20 cellular contexts compared by ENCODE assay signal in genomic region chr20:32832664-32833063, GRCh38. TPM values are rescaled to one million over a fixed set of nuclear protein-coding genes. Genes with fewer than 3 reads are reported as not detected.
A peak's percentile ranks its signal among the peaks of the same experiment; 100 is the strongest.
DNase-seq lines count a peak whose midpoint lies in the region; ATAC-seq and TF ChIP-seq lines count a peak whose summit lies in the region.
"Had no signal": no experiment of that assay in that cellular context is flagged by ENCODE, and none has a peak within 500 bp of the region (broad histone marks: within the 10 kb centered on the region; RNA-seq: fewer than 3 reads in every experiment).

No MANE protein-coding gene starts in this region.

- peaks cover 86% of the 10 kb centered on the region for H3K36me3 ChIP-seq in endodermal cell (ENCODE audit: control insufficient read depth, insufficient read depth, low read length)
- peaks cover 6 to 55% (median 40%) of the 10 kb centered on the region in 4 donors for H3K36me3 ChIP-seq in esophagus muscularis mucosa
- H3K36me3 ChIP-seq in SJCRH30: peaks cover 83% of the 10 kb centered on the region

- H3K9me3 ChIP-seq in endodermal cell (ENCODE audit: control insufficient read depth, low read length) (peaks cover 6% of the 10 kb centered on the region), esophagus muscularis mucosa (no peaks in the 10 kb centered on the region), SJCRH30 (replicated peaks) (no peaks in the 10 kb centered on the region)
- H3K9me3 ChIP-seq: neutrophil, SJSA1, tibial nerve had no signal

- peak overlapping the region; percentile 50 to 77 for H3K4me3 Mint-ChIP-seq in activated T-cell treated with anti-CD3 and anti-CD28 coated beads, Interleukin-2, amount 50 U/mL, for 72 hours
- no peak overlapping the region for H3K4me3 Mint-ChIP-seq in activated CD4-positive, alpha-beta memory T cell treated with anti-CD3 and anti-CD28 coated beads for 36 hours
- H3K4me3 Mint-ChIP-seq in endodermal cell: no peak overlapping the region
- peak overlapping the region; percentile 8 for H3K4me3 Mint-ChIP-seq in stimulated activated effector memory CD8-positive, alpha-beta T cell treated with anti-CD3 and anti-CD28 coated beads, Interleukin-12 subunit alpha, Interleukin-12 subunit beta, amount 100 ng/mL, for 72 hours

- peak in 1 of 2 donors; percentile 22 for DNase-seq in activated T-cell treated with anti-CD3 and anti-CD28 coated beads, Interleukin-2, amount 50 U/mL, for 72 hours
- DNase-seq in activated T-cell treated with anti-CD3 and anti-CD28 coated beads, Interleukin-2, amount 50 U/mL, for 48 hours: no peak
- peak; percentile 48 for DNase-seq in activated CD4-positive, alpha-beta memory T cell treated with anti-CD3 and anti-CD28 coated beads for 36 hours
- DNase-seq in endodermal cell (no peak), esophagus muscularis mucosa (ENCODE audit: extremely low spot score) (no peak), SJCRH30 (no peak), NCI-H187 (lab: John Stamatoyannopoulos, UW) (no peak)
- no peak for DNase-seq in stimulated activated effector memory CD8-positive, alpha-beta T cell treated with anti-CD3 and anti-CD28 coated beads, Interleukin-12 subunit alpha, Interleukin-12 subunit beta, amount 100 ng/mL, for 72 hours (ENCODE audit: low spot score in 2 of 2)
- DNase-seq: activated CD4-positive, alpha-beta T cell treated with anti-CD3 and anti-CD28 coated beads for 48 hours; DND-41; foreskin fibroblast; hypothalamus; kidney; NCI-H1436 treated with DMSO at 0.1 percent for 48 hours; NCI-H226; PC-9; T1000 had no signal

- H3K4me1 ChIP-seq in endodermal cell (ENCODE audit: control insufficient read depth, insufficient read depth, low read length): no peaks in the 10 kb centered on the region
- H3K4me1 ChIP-seq in esophagus muscularis mucosa: peaks cover 19 to 45% (median 38%) of the 10 kb centered on the region in 4 donors
- peaks cover 8% of the 10 kb centered on the region for H3K4me1 ChIP-seq in SJCRH30
- H3K4me1 ChIP-seq: SJSA1 had no signal

- no peaks in the 10 kb centered on the region for H3K27me3 ChIP-seq in endodermal cell (ENCODE audit: control insufficient read depth, insufficient read depth, low read length, poor library complexity, severe bottlenecking)
- no peaks in the 10 kb centered on the region for H3K27me3 ChIP-seq in esophagus muscularis mucosa
- no peaks in the 10 kb centered on the region for H3K27me3 ChIP-seq in SJCRH30
- H3K27me3 ChIP-seq: neutrophil, SJSA1, tibial nerve had no signal

- peak overlapping the region; percentile 92 for H3K27ac Mint-ChIP-seq in activated T-cell treated with anti-CD3 and anti-CD28 coated beads, Interleukin-2, amount 50 U/mL, for 72 hours
- peak overlapping the region; percentile 56 for H3K27ac Mint-ChIP-seq in activated CD4-positive, alpha-beta memory T cell treated with anti-CD3 and anti-CD28 coated beads for 36 hours
- peak overlapping the region; percentile 93 for H3K27ac Mint-ChIP-seq in endodermal cell
- H3K27ac Mint-ChIP-seq in stimulated activated effector memory CD8-positive, alpha-beta T cell treated with anti-CD3 and anti-CD28 coated beads, Interleukin-12 subunit alpha, Interleukin-12 subunit beta, amount 100 ng/mL, for 72 hours: peak overlapping the region; percentile 60

- no peak overlapping the region for H3K9ac ChIP-seq in endodermal cell (ENCODE audit: extremely low read depth, low read length, poor library complexity, severe bottlenecking)

- WGBS in endodermal cell (ENCODE audit: insufficient coverage in 1 of 2, insufficient read length in 1 of 2), 2 experiments: 91 to 94% methylated on average over 6 to 10 of the region's 11 CpGs
- WGBS in esophagus muscularis mucosa: 73% methylated on average over 11 of the region's 11 CpGs

- no peak overlapping the region for H3K4me3 ChIP-seq in endodermal cell (ENCODE audit: low read length)
- H3K4me3 ChIP-seq in esophagus muscularis mucosa: no peak overlapping the region
- no peak overlapping the region for H3K4me3 ChIP-seq in SJCRH30
- H3K4me3 ChIP-seq: PC-9, SJSA1, tibial nerve had no signal

- peak; percentile 29 to 32 for ATAC-seq in activated T-cell treated with anti-CD3 and anti-CD28 coated beads, Interleukin-2, amount 50 U/mL, for 72 hours (replicated peaks in 1 of 2)
- peak; percentile 34 for ATAC-seq in stimulated activated effector memory CD8-positive, alpha-beta T cell treated with anti-CD3 and anti-CD28 coated beads, Interleukin-12 subunit alpha, Interleukin-12 subunit beta, amount 100 ng/mL, for 72 hours

- peaks cover 4 to 33% of the 10 kb centered on the region in 2 donors for H3K36me3 Mint-ChIP-seq in activated T-cell treated with anti-CD3 and anti-CD28 coated beads, Interleukin-2, amount 50 U/mL, for 72 hours (ENCODE audit: insufficient read depth in 2 of 2)
- H3K36me3 Mint-ChIP-seq in activated CD4-positive, alpha-beta memory T cell treated with anti-CD3 and anti-CD28 coated beads for 36 hours: peaks cover 42% of the 10 kb centered on the region
- H3K36me3 Mint-ChIP-seq in endodermal cell (ENCODE audit: low read depth): peaks cover 89% of the 10 kb centered on the region
- peaks cover 98% of the 10 kb centered on the region for H3K36me3 Mint-ChIP-seq in stimulated activated effector memory CD8-positive, alpha-beta T cell treated with anti-CD3 and anti-CD28 coated beads, Interleukin-12 subunit alpha, Interleukin-12 subunit beta, amount 100 ng/mL, for 72 hours

- H3K27me3 Mint-ChIP-seq in activated T-cell treated with anti-CD3 and anti-CD28 coated beads, Interleukin-2, amount 50 U/mL, for 72 hours (ENCODE audit: low read depth): no peaks in the 10 kb centered on the region
- H3K27me3 Mint-ChIP-seq in activated CD4-positive, alpha-beta memory T cell treated with anti-CD3 and anti-CD28 coated beads for 36 hours: no peaks in the 10 kb centered on the region
- H3K27me3 Mint-ChIP-seq in endodermal cell (ENCODE audit: insufficient read depth): no peaks in the 10 kb centered on the region

- no peak for TF ChIP-seq POLR2A in esophagus muscularis mucosa (IDR thresholded peaks at IDR 0.05; ENCODE audit: low read depth)

- POLR2A ChIA-PET in activated CD4-positive, alpha-beta memory T cell treated with anti-CD3 and anti-CD28 coated beads for 36 hours (lab: Charles Lee): interaction anchor here (0.5 kb wide), 1 partner anchor 20 kb away, joined by 3 read pairs; no protein-coding TSS in a partner anchor

- CTCF ChIA-PET in activated CD4-positive, alpha-beta memory T cell treated with anti-CD3 and anti-CD28 coated beads for 36 hours (lab: Charles Lee): no interaction called here

- TF ChIP-seq EP300 in esophagus muscularis mucosa (IDR thresholded peaks at IDR 0.05): no peak

- H3K4me1 Mint-ChIP-seq in activated T-cell treated with anti-CD3 and anti-CD28 coated beads, Interleukin-2, amount 50 U/mL, for 72 hours (ENCODE audit: low read depth): peaks cover 70% of the 10 kb centered on the region
- H3K4me1 Mint-ChIP-seq in activated CD4-positive, alpha-beta memory T cell treated with anti-CD3 and anti-CD28 coated beads for 36 hours (ENCODE audit: low read depth): peaks cover 53% of the 10 kb centered on the region
- peaks cover 10% of the 10 kb centered on the region for H3K4me1 Mint-ChIP-seq in endodermal cell
- H3K4me1 Mint-ChIP-seq in stimulated activated effector memory CD8-positive, alpha-beta T cell treated with anti-CD3 and anti-CD28 coated beads, Interleukin-12 subunit alpha, Interleukin-12 subunit beta, amount 100 ng/mL, for 72 hours: peaks cover 36% of the 10 kb centered on the region

- TF ChIP-seq CTCF in endodermal cell (conservative IDR thresholded peaks at IDR 0.05) (no peak), esophagus muscularis mucosa (IDR thresholded peaks at IDR 0.05) (no peak)

- intact Hi-C loops in activated CD4-positive, alpha-beta memory T cell treated with anti-CD3 and anti-CD28 coated beads for 36 hours (cut with micrococcal nuclease): no loop called here
- intact Hi-C loops in esophagus muscularis mucosa (cut with DNase I): no loop called here

- H3K27ac ChIP-seq in endodermal cell (ENCODE audit: low read depth, low read length): no peak overlapping the region
- no peak overlapping the region for H3K27ac ChIP-seq in esophagus muscularis mucosa (replicated peaks in 1 of 4)
- no peak overlapping the region for H3K27ac ChIP-seq in SJCRH30
- H3K27ac ChIP-seq: neutrophil, PC-9, SJSA1 had no signal

- H3K9me3 Mint-ChIP-seq in activated T-cell treated with anti-CD3 and anti-CD28 coated beads, Interleukin-2, amount 50 U/mL, for 72 hours: no peaks in the 10 kb centered on the region
- no peaks in the 10 kb centered on the region for H3K9me3 Mint-ChIP-seq in activated CD4-positive, alpha-beta memory T cell treated with anti-CD3 and anti-CD28 coated beads for 36 hours
- no peaks in the 10 kb centered on the region for H3K9me3 Mint-ChIP-seq in endodermal cell
- H3K9me3 Mint-ChIP-seq in stimulated activated effector memory CD8-positive, alpha-beta T cell treated with anti-CD3 and anti-CD28 coated beads, Interleukin-12 subunit alpha, Interleukin-12 subunit beta, amount 100 ng/mL, for 72 hours: no peaks in the 10 kb centered on the region

RNA-seq across cellular contexts. Expression of gene MAPRE1, which starts 12.9 kb away (rescaled TPM):
- total RNA-seq in activated T-cell treated with anti-CD3 and anti-CD28 coated beads, Interleukin-2, amount 50 U/mL, for 72 hours: 100 to 1,000 TPM in 1 of 2 donors, 10 to 100 TPM in 1; 94.6 to 100 TPM
- total RNA-seq in activated CD4-positive, alpha-beta memory T cell treated with anti-CD3 and anti-CD28 coated beads for 36 hours: 100 to 1,000 TPM; 131 to 133 TPM
- total RNA-seq in endodermal cell (100 to 1,000 TPM; 180 to 265 TPM), esophagus muscularis mucosa (100 to 1,000 TPM; 124 to 167 (median 143) TPM)
- polyA plus RNA-seq in endodermal cell (2013, experiment 1 of 2): 153 TPM
- 143 TPM for polyA plus RNA-seq in endodermal cell (2013, experiment 2 of 2)
- total RNA-seq in SJCRH30 (2014; rRNA removed; shearing (Covaris generic)): 322 and 324 TPM in 2 replicates

RNA-seq across cellular contexts. Expression of gene EFCAB8, which starts 26.1 kb away (rescaled TPM):
- total RNA-seq in activated T-cell treated with anti-CD3 and anti-CD28 coated beads, Interleukin-2, amount 50 U/mL, for 72 hours: 1 to 10 TPM; 1.7 to 2.7 TPM
- under 1 TPM; 0.24 to 0.83 TPM for total RNA-seq in activated CD4-positive, alpha-beta memory T cell treated with anti-CD3 and anti-CD28 coated beads for 36 hours
- total RNA-seq in endodermal cell (1 to 10 TPM in 1 of 2 donors, under 1 TPM in 1; 0.44 to 1.0 TPM), esophagus muscularis mucosa (under 1 TPM in 2 of 4 donors, not detected in 2; 0.17 to 0.92 TPM)
- polyA plus RNA-seq in endodermal cell (2013, experiment 1 of 2): 0.11 TPM
- 0.17 TPM for polyA plus RNA-seq in endodermal cell (2013, experiment 2 of 2)
- 0.28 and 0.58 TPM in 2 replicates for total RNA-seq in SJCRH30 (2014; rRNA removed; shearing (Covaris generic))
- total RNA-seq: PC-9 had no signal

Comparison
In these comparisons a context has a peak if more than half of its experiments do, and no peak if none do; other contexts are left out.
1. H3K4me3 Mint-ChIP-seq: peak in activated T-cell treated with anti-CD3 and anti-CD28 coated beads, Interleukin-2, amount 50 U/mL, for 72 hours (2 of 2) and stimulated activated effector memory CD8-positive, alpha-beta T cell treated with anti-CD3 and anti-CD28 coated beads, Interleukin-12 subunit alpha, Interleukin-12 subunit beta, amount 100 ng/mL, for 72 hours (single experiment); none in activated CD4-positive, alpha-beta memory T cell treated with anti-CD3 and anti-CD28 coated beads for 36 hours (single experiment) and endodermal cell (single experiment).
2. Peak in every context shown above with its lines, with median percentiles within 50 percentile points of each other: H3K27ac Mint-ChIP-seq.